1 cellular context compared by ENCODE assay signal in genomic region chr6:41375598-41376151, GRCh38.
TF ChIP-seq lines count a peak whose summit lies in the region.

No MANE protein-coding gene starts in this region.

TF ChIP-seq in HepG2, 621 proteins besides CTCF, POLR2A, EP300 and RAD21 (continued from another document):
- no peak for TF ChIP-seq ZHX2 (IDR thresholded peaks at IDR 0.05; ENCODE audit: low read depth)
- TF ChIP-seq ZHX2 (CRISPR knock-in tag; IDR thresholded peaks at IDR 0.05; ENCODE audit: borderline replicate concordance) = no peak
- no peak for TF ChIP-seq ERF (CRISPR knock-in tag; IDR thresholded peaks at IDR 0.05)
